In genomic region chr10:4344544-4344994, GRCh38 we compare ENCODE assay signal across 8 cellular contexts.
DNase-seq lines count a peak whose midpoint lies in the region; ATAC-seq and TF ChIP-seq lines count a peak whose summit lies in the region.

No MANE protein-coding gene starts in this region.

- peak overlapping the region; percentile 45 to 85 (median 79) for H3K27ac ChIP-seq in sigmoid colon

- intact Hi-C loops in sigmoid colon (cut with DNase I), result loop anchor here (10.0 kb wide), 2 partner anchors 310 to 450 kb away; no protein-coding TSS in a partner anchor

- H3K36me3 ChIP-seq in sigmoid colon, result no peaks in the 10 kb centered on the region

- peak in 3 of 4 donors; percentile 7 to 87 (median 54) for TF ChIP-seq EP300 in sigmoid colon (IDR thresholded peaks at IDR 0.05)

- peaks cover 0 to 31% (median 28%) of the 10 kb centered on the region in 4 donors for H3K4me1 ChIP-seq in sigmoid colon

- TF ChIP-seq POLR2A in sigmoid colon (IDR thresholded peaks at IDR 0.05), result no peak

- peak; percentile 100 for DNase-seq in HCEC 1CT
- DNase-seq in fibroblast of villous mesenchyme (ENCODE audit: low read depth), result peak; percentile 100
- DNase-seq in sigmoid colon, result peak; percentile 90
- no peak for DNase-seq in NCI-H1417 treated with DMSO at 0.1 percent for 48 hours (lab: John Stamatoyannopoulos, UW)
- no peak for DNase-seq in NCI-H187 treated with DMSO at 0.1 percent for 48 hours (lab: John Stamatoyannopoulos, UW)

- no peaks in the 10 kb centered on the region for H3K9me3 ChIP-seq in sigmoid colon

- no peaks in the 10 kb centered on the region for H3K27me3 ChIP-seq in sigmoid colon

- TF ChIP-seq CTCF in WI38 (IDR thresholded peaks at IDR 0.05; ENCODE audit: low read depth, low read length) (no peak), fibroblast of villous mesenchyme (IDR thresholded peaks at IDR 0.05; ENCODE audit: insufficient read depth, low read depth, low read length) (peak; percentile 22), sigmoid colon (IDR thresholded peaks at IDR 0.05) (peak in 1 of 4 experiments; percentile 23)

- peak overlapping the region; percentile 23; the same call in 1 of the 2 replicates for H3K4me3 ChIP-seq in WI38 (ENCODE audit: low read depth, low read length)
- no peak overlapping the region for H3K4me3 ChIP-seq in fibroblast of villous mesenchyme (ENCODE audit: low read depth, low read length)
- H3K4me3 ChIP-seq in sigmoid colon, result no peak overlapping the region

- WGBS in sigmoid colon, 2 donors, result 78 to 83% methylated on average over 10 of the region's 10 CpGs

- ATAC-seq in HG02973 (IDR thresholded peaks at IDR 0.05; ENCODE audit: unreplicated experiment) (no peak), HG02610 (IDR thresholded peaks at IDR 0.05; ENCODE audit: unreplicated experiment) (no peak)

Comparison
In these comparisons a context has a peak if more than half of its experiments do, and no peak if none do; other contexts are left out.
1. DNase-seq: peak in HCEC 1CT (single experiment), fibroblast of villous mesenchyme (single experiment) and sigmoid colon (single experiment); none in NCI-H1417 treated with DMSO at 0.1 percent for 48 hours (single experiment) and NCI-H187 treated with DMSO at 0.1 percent for 48 hours (single experiment).